8 cellular contexts compared by ENCODE assay signal in the genomic region with DNA sequence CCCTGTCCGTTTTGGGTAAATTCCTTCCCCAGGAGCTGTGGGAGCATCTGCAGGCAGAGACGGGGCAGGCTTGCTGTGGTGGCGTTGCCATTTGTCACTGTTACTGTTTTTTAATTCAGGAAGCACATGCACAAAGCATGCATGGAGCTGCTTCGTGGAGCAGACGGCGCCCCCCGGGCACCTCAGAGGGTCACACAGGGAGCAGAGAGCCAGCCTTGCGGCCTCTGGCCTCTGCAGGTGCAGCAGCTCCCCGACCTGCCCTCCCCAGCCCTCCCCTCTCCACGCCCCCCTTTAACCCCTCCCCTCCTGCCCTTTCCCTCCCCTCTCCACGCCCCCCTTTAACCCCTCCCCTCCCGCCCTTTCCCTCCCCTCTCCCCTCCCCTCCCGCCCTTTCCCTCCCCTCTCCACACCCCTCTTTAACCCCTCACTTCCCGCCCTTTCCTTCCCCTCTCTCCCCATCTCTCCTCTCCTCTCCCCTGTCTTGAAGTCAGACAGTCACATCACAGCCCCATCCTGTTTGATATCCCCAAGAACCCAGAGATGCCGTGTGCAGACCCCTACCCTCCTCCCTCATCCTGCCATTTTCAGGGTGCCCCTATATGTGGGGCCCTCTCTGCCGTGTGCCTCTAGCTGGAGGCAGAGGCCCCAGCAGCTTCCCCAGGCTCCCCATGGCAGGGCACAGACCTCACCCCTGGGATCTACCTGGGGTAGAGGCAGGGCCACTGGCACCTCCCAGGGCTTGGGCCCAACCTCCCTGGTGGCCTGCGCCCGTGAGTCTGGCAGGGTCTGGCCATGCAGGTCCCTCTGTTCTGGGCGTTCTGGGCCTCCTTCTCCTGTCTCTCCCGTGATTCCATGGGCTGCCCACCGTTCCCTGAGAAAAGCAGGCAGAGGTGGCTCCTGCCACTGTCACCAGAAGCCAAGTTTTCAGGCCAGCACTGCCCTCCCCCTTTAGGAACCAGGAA. TPM values are rescaled to one million over a fixed set of nuclear protein-coding genes. Genes with fewer than 3 reads are reported as not detected.
DNase-seq lines count a peak whose midpoint lies in the region; ATAC-seq, FAIRE-seq and TF ChIP-seq lines count a peak whose summit lies in the region.

No MANE protein-coding gene starts in this region.

- H3K79me1 ChIP-seq in H1 (ENCODE audit: low read depth, low read length) (no peaks in the 10 kb centered on the region), neuronal stem cell (ENCODE audit: low read depth, low read length) (no peaks in the 10 kb centered on the region)

- H3K79me2 ChIP-seq in DND-41 (ENCODE audit: insufficient read depth, low read length) = no peaks in the 10 kb centered on the region
- no peaks in the 10 kb centered on the region for H3K79me2 ChIP-seq in H1 (ENCODE audit: control insufficient read depth in 1 of 2, insufficient read depth in 2 of 2, low read length in 2 of 2)

- H2BK15ac ChIP-seq in H1 (ENCODE audit: low read length) (peak overlapping the region; percentile 92; the same call in 1 of the 2 replicates), neuronal stem cell (ENCODE audit: low read length) (peak overlapping the region; percentile 96)

- H3K18ac ChIP-seq in H1 (ENCODE audit: extremely low read depth, low read length) (peak overlapping the region; percentile 75), neuronal stem cell (ENCODE audit: low read length) (peak overlapping the region; percentile 93)

- in situ Hi-C loops in brain microvascular endothelial cell (cut with HindIII; ENCODE audit: low pct_ligation_motif_present, low sequenced_read_pairs) = no loop called here

- no peak overlapping the region for H3K56ac ChIP-seq in H1 (replicated peaks; ENCODE audit: insufficient read length, low read depth, low read length)

- no peak overlapping the region for H3K4me2 ChIP-seq in DND-41 (ENCODE audit: insufficient read depth, low read length)
- no peak overlapping the region for H3K4me2 ChIP-seq in H1 (ENCODE audit: insufficient read depth in 1 of 2, low read depth in 2 of 2, low read length in 2 of 2)
- H3K4me2 ChIP-seq in neuronal stem cell (ENCODE audit: insufficient read depth, low read length, poor library complexity, severe bottlenecking) = no peak overlapping the region

- H4K20me1 ChIP-seq in DND-41 (ENCODE audit: insufficient read depth, low read length) = 0 out of 2 replicates have a peak, but pooled peaks cover 2% of the 10 kb centered on the region
- no peaks in the 10 kb centered on the region for H4K20me1 ChIP-seq in H1 (replicated peaks in 1 of 2; ENCODE audit: control insufficient read depth in 1 of 2, insufficient read depth in 2 of 2, low read length in 2 of 2)

- H3K27me3 ChIP-seq in DND-41 (ENCODE audit: insufficient read depth, low read length, poor library complexity) (peaks cover 10% of the 10 kb centered on the region), H1 (replicated peaks in 1 of 4; ENCODE audit: control insufficient read depth in 3 of 4, extremely low read depth in 1 of 4, insufficient read depth in 3 of 4, low read length in 3 of 4) (no peaks in the 10 kb centered on the region), neuronal stem cell (ENCODE audit: control insufficient read depth in 3 of 3, insufficient read depth in 3 of 3, low read depth in 1 of 3, low read length in 3 of 3) (no peaks in the 10 kb centered on the region), brain microvascular endothelial cell (replicated peaks) (peaks cover 2% of the 10 kb centered on the region)

- H3K36me3 ChIP-seq in DND-41 (ENCODE audit: insufficient read depth, low read length) (no peaks in the 10 kb centered on the region), H1 (ENCODE audit: control insufficient read depth in 2 of 4, insufficient read depth in 4 of 4, low read length in 3 of 4) (no peaks in the 10 kb centered on the region), neuronal stem cell (replicated peaks in 1 of 2; ENCODE audit: control insufficient read depth in 2 of 2, insufficient read depth in 2 of 2, low read length in 2 of 2) (no peaks in the 10 kb centered on the region), brain microvascular endothelial cell (replicated peaks) (no peaks in the 10 kb centered on the region)

- H3K9me3 ChIP-seq in DND-41 (ENCODE audit: insufficient read depth, low read length, severe bottlenecking) = no peaks in the 10 kb centered on the region
- no peaks in the 10 kb centered on the region for H3K9me3 ChIP-seq in H1 (ENCODE audit: insufficient read depth in 2 of 2, low read depth in 1 of 2, low read length in 1 of 2)
- no peaks in the 10 kb centered on the region for H3K9me3 ChIP-seq in neuronal stem cell (replicated peaks in 1 of 2; ENCODE audit: control insufficient read depth in 2 of 2, insufficient read depth in 1 of 2, low read depth in 1 of 2, low read length in 2 of 2)

- H2AK5ac ChIP-seq in H1 (ENCODE audit: low read depth, low read length) (no peak overlapping the region), neuronal stem cell (ENCODE audit: low read depth, low read length) (peak overlapping the region; percentile 99)

- no peak for TF ChIP-seq CTCF in DND-41 (IDR thresholded peaks at IDR 0.05; ENCODE audit: borderline replicate concordance, extremely low read depth, low read length, poor library complexity, severe bottlenecking)
- no peak for TF ChIP-seq CTCF in H1 (IDR thresholded peaks at IDR 0.05; ENCODE audit: control extremely low read depth in 1 of 3, insufficient read depth in 1 of 3, low read depth in 1 of 3, low read length in 3 of 3)
- TF ChIP-seq CTCF in brain microvascular endothelial cell (IDR thresholded peaks at IDR 0.05; ENCODE audit: low read depth, low read length, missing control alignments) = no peak

- no peaks in the 10 kb centered on the region; the same call in 1 of the 2 replicates for H3K23me2 ChIP-seq in H1 (ENCODE audit: low read depth, low read length)

- peak overlapping the region; percentile 98; the same call in 1 of the 2 replicates for H2BK12ac ChIP-seq in H1 (ENCODE audit: low read depth, low read length)
- peak overlapping the region; percentile 100 for H2BK12ac ChIP-seq in neuronal stem cell (ENCODE audit: low read length)

- TF ChIP-seq POLR2A in H1 (IDR thresholded peaks at IDR 0.05; ENCODE audit: control extremely low read depth in 1 of 2, low read depth in 2 of 2, low read length in 2 of 2) = no peak

- peak; percentile 26 for DNase-seq in DND-41
- peak; percentile 23 for DNase-seq in NCI-H1092 (lab: John Stamatoyannopoulos, UW)
- DNase-seq in activated CD4-positive, alpha-beta T cell treated with anti-CD3 and anti-CD28 coated beads, Interleukin-2, amount 50 U/mL, for 48 hours = peak; percentile 41 to 47
- DNase-seq in H1 (ENCODE audit: low read depth in 1 of 2, low spot score in 2 of 2) = peak in 1 of 2 experiments; percentile 62
- peak; percentile 65 for DNase-seq in neuronal stem cell (ENCODE audit: low spot score)
- DNase-seq in OCI-M2 (lab: John Stamatoyannopoulos, UW; ENCODE audit: unreplicated experiment) = no peak
- DNase-seq in brain microvascular endothelial cell = no peak

- H2BK120ac ChIP-seq in H1 (replicated peaks; ENCODE audit: low read depth, low read length) = peak overlapping the region; percentile 47
- H2BK120ac ChIP-seq in neuronal stem cell (ENCODE audit: low read depth, low read length) = peak overlapping the region; percentile 48

- H3K4me3 ChIP-seq in DND-41 (ENCODE audit: low read depth in 1 of 2, low read length in 2 of 2) (no peak overlapping the region), H1 (ENCODE audit: extremely low read depth in 1 of 4, insufficient read depth in 2 of 4, low read depth in 3 of 4, low read length in 4 of 4) (no peak overlapping the region), neuronal stem cell (ENCODE audit: low read length in 2 of 2) (peak overlapping the region in 1 of 2 donors; percentile 38), brain microvascular endothelial cell (ENCODE audit: low read depth, low read length) (no peak overlapping the region)

- H4K8ac ChIP-seq in H1 (ENCODE audit: extremely low read depth, insufficient read depth, low read length) (peak overlapping the region; percentile 58; the same call in 1 of the 2 replicates), neuronal stem cell (ENCODE audit: low read depth, low read length) (no peak overlapping the region)

- POLR2A ChIA-PET in H1 (lab: Charles Lee; ENCODE audit: partially characterized antibody) = interaction anchor here (0.6 to 1.2 kb wide), 5 partner anchors 61 to 127 kb away, joined by 3 to 4 read pairs (median 3); no protein-coding TSS in a partner anchor

- H3K27ac ChIP-seq in DND-41 (ENCODE audit: low read length) (no peak overlapping the region), H1 (ENCODE audit: low read depth, low read length) (no peak overlapping the region), neuronal stem cell (replicated peaks; ENCODE audit: low read length) (peak overlapping the region; percentile 56), brain microvascular endothelial cell (no peak overlapping the region)

- H3K14ac ChIP-seq in H1 (ENCODE audit: insufficient read length) = no peak overlapping the region
- H3K14ac ChIP-seq in neuronal stem cell (ENCODE audit: low read length) = peak overlapping the region; percentile 1

- H2BK5ac ChIP-seq in H1 (ENCODE audit: low read depth, low read length) (peak overlapping the region; percentile 30; the same call in 1 of the 2 replicates), neuronal stem cell (ENCODE audit: low read length) (peak overlapping the region; percentile 89)

- H2AFZ ChIP-seq in DND-41 (ENCODE audit: low read depth, low read length) (no peak overlapping the region), H1 (ENCODE audit: low read length) (no peak overlapping the region), neuronal stem cell (ENCODE audit: low read length) (no peak overlapping the region)

- TF ChIP-seq EP300 in H1 (IDR thresholded peaks at IDR 0.05; ENCODE audit: borderline replicate concordance in 1 of 2, low read depth in 2 of 2, low read length in 2 of 2) = no peak

- CTCF ChIA-PET in H1 (lab: Charles Lee; ENCODE audit: partially characterized antibody) = interaction anchor here (0.5 to 3.9 kb wide), 11 partner anchors 16 to 1189 kb away, joined by 3 to 16 read pairs (median 3); no protein-coding TSS in a partner anchor

- no peak overlapping the region; the same call in 1 of the 2 replicates for H2BK20ac ChIP-seq in H1 (ENCODE audit: low read length)

- peak overlapping the region; percentile 78 for H3K4ac ChIP-seq in H1 (replicated peaks; ENCODE audit: insufficient read length, low read depth, low read length)
- peak overlapping the region; percentile 2 for H3K4ac ChIP-seq in neuronal stem cell (ENCODE audit: low read length)

- H3K23ac ChIP-seq in H1 (ENCODE audit: insufficient read length) (no peak overlapping the region), neuronal stem cell (ENCODE audit: low read depth, low read length, poor library complexity) (no peak overlapping the region)

- WGBS in H1 (ENCODE audit: extremely low coverage in 1 of 2, insufficient coverage in 1 of 2, insufficient read length in 1 of 2, insufficient replicate concordance in 2 of 2, low coverage in 1 of 2, low lambda C conversion rate in 2 of 2, missing lambda C conversion rate in 1 of 2), 2 experiments = 71 to 90% methylated on average over 1 to 10 of the region's 21 CpGs
- 90% methylated on average over 2 of the region's 21 CpGs; no CpG with 5 or more reads in 1 of the 2 donors for WGBS in neuronal stem cell (ENCODE audit: extremely low coverage in 2 of 2, insufficient read length in 2 of 2, insufficient replicate concordance in 1 of 2), 2 donors

- no peak for FAIRE-seq in H1 (lab: Jason Lieb, UNC)

- H4K5ac ChIP-seq in H1 (ENCODE audit: insufficient read length, low read depth, low read length) = peak overlapping the region; percentile 10

- peaks cover 5% of the 10 kb centered on the region; the same call in 1 of the 2 replicates for H3K4me1 ChIP-seq in DND-41 (ENCODE audit: insufficient read depth, low read length)
- peaks cover 9 to 34% (median 27%) of the 10 kb centered on the region in 4 experiments for H3K4me1 ChIP-seq in H1 (replicated peaks in 1 of 4; ENCODE audit: control insufficient read depth in 3 of 4, insufficient read depth in 4 of 4, low read length in 3 of 4)
- peaks cover 37 to 60% of the 10 kb centered on the region in 2 donors for H3K4me1 ChIP-seq in neuronal stem cell (ENCODE audit: control insufficient read depth in 2 of 2, insufficient read depth in 1 of 2, low read depth in 1 of 2, low read length in 2 of 2)

- peak; percentile 53 for ATAC-seq in DND-41 (ENCODE audit: insufficient read depth, low read depth)
- no peak for ATAC-seq in GM18858 (IDR thresholded peaks at IDR 0.05; ENCODE audit: unreplicated experiment)

- TF ChIP-seq RAD21 in H1 (IDR thresholded peaks at IDR 0.05 in 1 of 2, conservative IDR thresholded peaks at IDR 0.05 in 1 of 2; ENCODE audit: low read depth in 2 of 2, low read length in 2 of 2) = no peak

- peak overlapping the region; percentile 81 for H4K91ac ChIP-seq in H1 (replicated peaks; ENCODE audit: insufficient read length, low read length)
- no peak overlapping the region for H4K91ac ChIP-seq in neuronal stem cell (ENCODE audit: low read depth, low read length, poor library complexity)

- H3K9ac ChIP-seq in DND-41 (ENCODE audit: low read depth, low read length) = no peak overlapping the region
- H3K9ac ChIP-seq in H1 (replicated peaks in 1 of 4; ENCODE audit: extremely low read depth in 1 of 4, low read depth in 3 of 4, low read length in 3 of 4) = no peak overlapping the region
- no peak overlapping the region for H3K9ac ChIP-seq in neuronal stem cell (ENCODE audit: low read depth, low read length, poor library complexity)

RNA-seq across cellular contexts. Expression of a gene that starts 29.6 kb away (rescaled TPM):
- 59.3 and 63.1 TPM in 2 replicates for total RNA-seq in H1 (2021; fragmentation: NEBNext Ultra II Directional; extraction: Animal tissue kit (Norgen Biotek cat#: 25700))
- 85.2 and 105 TPM in 2 replicates for polyA plus RNA-seq in H1 (2011; rRNA removed)
- 74.8 TPM for polyA plus RNA-seq in H1 (2011; cell fraction: cytosol; rRNA removed)
- 68.0 TPM for polyA plus RNA-seq in H1 (2011; cell fraction: nucleus; rRNA removed)
- polyA plus RNA-seq in H1 (2012, experiment 1 of 2) = 40.4 to 56.7 TPM (median 50.5 TPM) in 4 replicates
- polyA plus RNA-seq in H1 (2012, experiment 2 of 2) = 65.3 TPM
- 51.1 TPM for polyA plus RNA-seq in H1 (2013, experiment 1 of 2)
- polyA plus RNA-seq in H1 (2013, experiment 2 of 2) = 54.0 TPM
- 21.6 and 41.3 TPM in 2 replicates for polyA minus RNA-seq in H1 (2011; rRNA and poly(A)+ RNA removed)
- 26.6 TPM for polyA minus RNA-seq in H1 (2011; cell fraction: cytosol; rRNA and poly(A)+ RNA removed)
- 19.2 TPM for polyA minus RNA-seq in H1 (2011; cell fraction: nucleus; rRNA and poly(A)+ RNA removed)
- polyA plus RNA-seq in neuronal stem cell (2013, experiment 1 of 2) = 44.5 TPM
- polyA plus RNA-seq in neuronal stem cell (2013, experiment 2 of 2) = 42.3 TPM

Comparison
In these comparisons a context has a peak if more than half of its experiments do, and no peak if none do; other contexts are left out.
1. DNase-seq: peak in DND-41 (single experiment), NCI-H1092 (single experiment), activated CD4-positive, alpha-beta T cell treated with anti-CD3 and anti-CD28 coated beads, Interleukin-2, amount 50 U/mL, for 48 hours (2 of 2) and neuronal stem cell (single experiment); none in OCI-M2 (single experiment) and brain microvascular endothelial cell (single experiment).